Comparison of ENCODE assay signal across 26 cellular contexts in genomic region chr13:96769874-96770273, GRCh38.
"Had no signal": no experiment of that assay in that cellular context is flagged by ENCODE, and none has a peak within 500 bp of the region (broad histone marks: within the 10 kb centered on the region; RNA-seq: fewer than 3 reads in every experiment).

No MANE protein-coding gene starts in this region.

- H3K36me3 ChIP-seq: esophagus muscularis mucosa, gastroesophageal sphincter, heart right ventricle, prostate gland, right atrium auricular region, tibial artery, upper lobe of left lung had no signal

- H3K4me1 ChIP-seq: esophagus muscularis mucosa, gastroesophageal sphincter, prostate gland, right atrium auricular region, testis, tibial artery, upper lobe of left lung had no signal

- H3K27ac Mint-ChIP-seq: immature natural killer cell; naive thymus-derived CD8-positive, alpha-beta T cell; nephron progenitor cell; stimulated activated effector memory CD8-positive, alpha-beta T cell treated with anti-CD3 and anti-CD28 coated beads, Interleukin-12 subunit alpha, Interleukin-12 subunit beta, amount 100 ng/mL, for 72 hours had no signal

- DNase-seq: dermis blood vessel endothelial cell; effector memory CD4-positive, alpha-beta T cell; foreskin keratinocyte; glutamatergic neuron; heart right ventricle; hypothalamus; immature natural killer cell; mesendoderm; naive thymus-derived CD8-positive, alpha-beta T cell; nephron progenitor cell; nucleus accumbens; stimulated activated CD4-positive, alpha-beta T cell treated with anti-CD3 and anti-CD28 coated beads, Interleukin-2, amount 100 ng/mL, for 24 hours; stimulated activated CD4-positive, alpha-beta T cell treated with anti-CD3 and anti-CD28 coated beads, Interleukin-4, amount 100 ng/mL, for 24 hours; stimulated activated naive CD4-positive, alpha-beta T cell treated with Interleukin-2 at 50 U/mL for 16 hours; substantia nigra; testis; tibial artery; upper lobe of left lung had no signal

- ATAC-seq: foreskin keratinocyte; gastroesophageal sphincter; heart right ventricle; left lobe of liver; naive thymus-derived CD8-positive, alpha-beta T cell; sciatic nerve; stimulated activated effector memory CD8-positive, alpha-beta T cell treated with anti-CD3 and anti-CD28 coated beads, Interleukin-12 subunit alpha, Interleukin-12 subunit beta, amount 100 ng/mL, for 72 hours had no signal

- H3K9me3 ChIP-seq: esophagus muscularis mucosa, gastroesophageal sphincter, heart right ventricle, prostate gland, right atrium auricular region, testis, tibial artery, upper lobe of left lung had no signal

- H3K36me3 Mint-ChIP-seq: immature natural killer cell; stimulated activated effector memory CD8-positive, alpha-beta T cell treated with anti-CD3 and anti-CD28 coated beads, Interleukin-12 subunit alpha, Interleukin-12 subunit beta, amount 100 ng/mL, for 72 hours had no signal

- H3K4me3 ChIP-seq: coronary artery, esophagus muscularis mucosa, gastroesophageal sphincter, heart right ventricle, prostate gland, right atrium auricular region, testis, tibial artery, upper lobe of left lung had no signal

- H3K4me1 Mint-ChIP-seq: immature natural killer cell; naive thymus-derived CD8-positive, alpha-beta T cell; stimulated activated effector memory CD8-positive, alpha-beta T cell treated with anti-CD3 and anti-CD28 coated beads, Interleukin-12 subunit alpha, Interleukin-12 subunit beta, amount 100 ng/mL, for 72 hours had no signal

- H3K9me3 Mint-ChIP-seq: nephron progenitor cell had no signal

- H3K27ac ChIP-seq: coronary artery, esophagus muscularis mucosa, foreskin keratinocyte, gastroesophageal sphincter, heart right ventricle, prostate gland, right atrium auricular region, testis, tibial artery, upper lobe of left lung had no signal

- H3K4me3 Mint-ChIP-seq: immature natural killer cell; naive thymus-derived CD8-positive, alpha-beta T cell; nephron progenitor cell; stimulated activated effector memory CD8-positive, alpha-beta T cell treated with anti-CD3 and anti-CD28 coated beads, Interleukin-12 subunit alpha, Interleukin-12 subunit beta, amount 100 ng/mL, for 72 hours had no signal
